Comparison of ENCODE assay signal across 10 cellular contexts in the genomic region with DNA sequence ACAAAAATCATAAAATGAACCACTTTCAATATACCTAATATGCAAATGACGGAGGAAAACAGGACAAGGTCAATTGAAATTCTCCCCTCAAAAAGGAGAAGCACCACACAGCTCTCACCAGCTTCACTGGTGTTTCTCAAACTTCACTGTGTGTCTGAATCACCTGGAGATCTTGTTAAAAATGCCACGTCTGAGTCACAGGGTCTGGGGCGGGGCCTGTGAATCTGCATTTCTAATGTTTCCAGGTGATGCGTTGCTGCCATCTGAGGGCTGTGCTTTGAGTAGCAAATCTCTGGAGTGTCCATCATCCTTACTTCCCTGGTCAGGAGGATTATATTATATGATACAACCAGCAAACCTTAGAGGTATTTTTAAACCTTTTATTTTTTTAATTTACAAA. TPM values are rescaled to one million over a fixed set of nuclear protein-coding genes. Genes with fewer than 3 reads are reported as not detected.
DNase-seq lines count a peak whose midpoint lies in the region; ATAC-seq lines count a peak whose summit lies in the region.
"Had no signal": no experiment of that assay in that cellular context is flagged by ENCODE, and none has a peak within 500 bp of the region (broad histone marks: within the 10 kb centered on the region; RNA-seq: fewer than 3 reads in every experiment).

No MANE protein-coding gene starts in this region.

- H3K4me3 ChIP-seq in neuronal stem cell (ENCODE audit: low read length in 2 of 2), result no peak overlapping the region
- H3K4me3 ChIP-seq: tibial artery had no signal

- H3K4me2 ChIP-seq in neuronal stem cell (ENCODE audit: insufficient read depth, low read length, poor library complexity, severe bottlenecking), result no peak overlapping the region

- in situ Hi-C loops in Caki2 (cut with HindIII; ENCODE audit: low pct_unique_long_range_greater_than_20kb, low sequenced_read_pairs), result no loop called here

- H3K27ac ChIP-seq in neuronal stem cell (replicated peaks; ENCODE audit: low read length), result no peak overlapping the region
- H3K27ac ChIP-seq: tibial artery had no signal

- POLR2A ChIA-PET in activated CD4-positive, alpha-beta memory T cell treated with anti-CD3 and anti-CD28 coated beads, Interleukin-2, amount 10 ng/mL, durations not matched to agents 7 days and 5 days (lab: Charles Lee), result no interaction called here

- H2AFZ ChIP-seq in neuronal stem cell (ENCODE audit: low read length), result no peak overlapping the region

- H2BK15ac ChIP-seq in neuronal stem cell (ENCODE audit: low read length), result no peak overlapping the region

- no peak overlapping the region for H4K8ac ChIP-seq in neuronal stem cell (ENCODE audit: low read depth, low read length)

- H3K9me3 Mint-ChIP-seq in activated CD4-positive, alpha-beta memory T cell treated with anti-CD3 and anti-CD28 coated beads, Interleukin-2, amount 10 ng/mL, durations not matched to agents 7 days and 5 days, result no peaks in the 10 kb centered on the region
- no peaks in the 10 kb centered on the region for H3K9me3 Mint-ChIP-seq in memory B cell

- H3K27me3 ChIP-seq in neuronal stem cell (ENCODE audit: control insufficient read depth in 3 of 3, insufficient read depth in 3 of 3, low read depth in 1 of 3, low read length in 3 of 3), result no peaks in the 10 kb centered on the region
- H3K27me3 ChIP-seq: tibial artery had no signal

- H3K4me3 Mint-ChIP-seq in activated CD4-positive, alpha-beta memory T cell treated with anti-CD3 and anti-CD28 coated beads, Interleukin-2, amount 10 ng/mL, durations not matched to agents 7 days and 5 days, result no peak overlapping the region
- no peak overlapping the region for H3K4me3 Mint-ChIP-seq in memory B cell

- intact Hi-C loops in posterior vena cava (cut with DNase I), result loop anchor here in 1 of 2 donors (10.0 kb wide), 1 partner anchor 1056 kb away; no protein-coding TSS in a partner anchor
- intact Hi-C loops in left ventricle myocardium superior (cut with micrococcal nuclease), result no loop called here

- no peak overlapping the region for H3K18ac ChIP-seq in neuronal stem cell (ENCODE audit: low read length)

- H3K14ac ChIP-seq in neuronal stem cell (ENCODE audit: low read length), result no peak overlapping the region

- CTCF ChIA-PET in activated CD4-positive, alpha-beta memory T cell treated with anti-CD3 and anti-CD28 coated beads, Interleukin-2, amount 10 ng/mL, durations not matched to agents 7 days and 5 days (lab: Charles Lee), result interaction anchor here (1.2 to 1.4 kb wide), 2 partner anchors 12 to 153 kb away, joined by 3 read pairs; no protein-coding TSS in a partner anchor

- H3K4me1 Mint-ChIP-seq in activated CD4-positive, alpha-beta memory T cell treated with anti-CD3 and anti-CD28 coated beads, Interleukin-2, amount 10 ng/mL, durations not matched to agents 7 days and 5 days, result peaks cover 2% of the 10 kb centered on the region
- peaks cover 6% of the 10 kb centered on the region for H3K4me1 Mint-ChIP-seq in memory B cell

- H3K27me3 Mint-ChIP-seq in activated CD4-positive, alpha-beta memory T cell treated with anti-CD3 and anti-CD28 coated beads, Interleukin-2, amount 10 ng/mL, durations not matched to agents 7 days and 5 days, result no peaks in the 10 kb centered on the region
- no peaks in the 10 kb centered on the region for H3K27me3 Mint-ChIP-seq in memory B cell

- H3K36me3 ChIP-seq in neuronal stem cell (replicated peaks in 1 of 2; ENCODE audit: control insufficient read depth in 2 of 2, insufficient read depth in 2 of 2, low read length in 2 of 2), result no peaks in the 10 kb centered on the region
- H3K36me3 ChIP-seq: tibial artery had no signal

- H4K91ac ChIP-seq in neuronal stem cell (ENCODE audit: low read depth, low read length, poor library complexity), result no peak overlapping the region

- H3K9ac ChIP-seq in neuronal stem cell (ENCODE audit: low read depth, low read length, poor library complexity), result no peak overlapping the region

- H2BK5ac ChIP-seq in neuronal stem cell (ENCODE audit: low read length), result no peak overlapping the region

- ATAC-seq in memory B cell (ENCODE audit: low read depth) (peak; percentile 67), left ventricle myocardium superior (no peak)

- H3K79me1 ChIP-seq in neuronal stem cell (ENCODE audit: low read depth, low read length), result no peaks in the 10 kb centered on the region

- H3K36me3 Mint-ChIP-seq in activated CD4-positive, alpha-beta memory T cell treated with anti-CD3 and anti-CD28 coated beads, Interleukin-2, amount 10 ng/mL, durations not matched to agents 7 days and 5 days (ENCODE audit: low read depth), result no peaks in the 10 kb centered on the region
- H3K36me3 Mint-ChIP-seq in memory B cell, result no peaks in the 10 kb centered on the region

- no peak overlapping the region for H2AK5ac ChIP-seq in neuronal stem cell (ENCODE audit: low read depth, low read length)

- H3K27ac Mint-ChIP-seq in activated CD4-positive, alpha-beta memory T cell treated with anti-CD3 and anti-CD28 coated beads, Interleukin-2, amount 10 ng/mL, durations not matched to agents 7 days and 5 days, result no peak overlapping the region
- H3K27ac Mint-ChIP-seq in memory B cell, result no peak overlapping the region

- no peak overlapping the region for H3K4ac ChIP-seq in neuronal stem cell (ENCODE audit: low read length)

- DNase-seq in Caki2 (ENCODE audit: low read depth) (peak; percentile 43), LHCN-M2 (ENCODE audit: low read depth) (peak; percentile 21), memory B cell (ENCODE audit: low spot score in 2 of 2) (no peak), NCI-H510A treated with DMSO at 0.1 percent for 48 hours (lab: John Stamatoyannopoulos, UW) (no peak), posterior vena cava (ENCODE audit: low spot score) (no peak), neuronal stem cell (ENCODE audit: low spot score) (no peak), left ventricle myocardium superior (no peak)
- DNase-seq in activated CD4-positive, alpha-beta memory T cell treated with anti-CD3 and anti-CD28 coated beads, Interleukin-2, amount 10 ng/mL, durations not matched to agents 7 days and 5 days, result peak; percentile 49
- DNase-seq: GDM1, tibial artery had no signal

- no CpG with 5 or more reads among the region's 4 CpGs for WGBS in neuronal stem cell (ENCODE audit: extremely low coverage in 2 of 2, insufficient read length in 2 of 2, insufficient replicate concordance in 1 of 2), 2 donors

- no peak overlapping the region for H2BK120ac ChIP-seq in neuronal stem cell (ENCODE audit: low read depth, low read length)

- H3K4me1 ChIP-seq in neuronal stem cell (ENCODE audit: control insufficient read depth in 2 of 2, insufficient read depth in 1 of 2, low read depth in 1 of 2, low read length in 2 of 2), result no peaks in the 10 kb centered on the region
- H3K4me1 ChIP-seq: tibial artery had no signal

- no peak overlapping the region for H3K23ac ChIP-seq in neuronal stem cell (ENCODE audit: low read depth, low read length, poor library complexity)

- no peaks in the 10 kb centered on the region for H3K9me3 ChIP-seq in neuronal stem cell (replicated peaks in 1 of 2; ENCODE audit: control insufficient read depth in 2 of 2, insufficient read depth in 1 of 2, low read depth in 1 of 2, low read length in 2 of 2)
- H3K9me3 ChIP-seq: tibial artery had no signal

- no peak overlapping the region for H2BK12ac ChIP-seq in neuronal stem cell (ENCODE audit: low read length)

RNA-seq across cellular contexts. Expression of a gene that starts 9.0 kb away (rescaled TPM):
- not detected in 2 replicates for total RNA-seq in Caki2 (2014; rRNA removed; shearing (Covaris generic); ENCODE audit: low replicate concordance)
- not detected in 2 replicates for total RNA-seq in LHCN-M2 (2014; rRNA removed)
- polyA plus RNA-seq in LHCN-M2 (2012), result not detected
- not detected for total RNA-seq in activated CD4-positive, alpha-beta memory T cell treated with anti-CD3 and anti-CD28 coated beads, Interleukin-2, amount 10 ng/mL, durations not matched to agents 7 days and 5 days
- total RNA-seq in posterior vena cava, result not detected
- 2.4 TPM for polyA plus RNA-seq in neuronal stem cell (2013, experiment 1 of 2)
- 2.7 TPM for polyA plus RNA-seq in neuronal stem cell (2013, experiment 2 of 2)
- total RNA-seq in left ventricle myocardium superior, result not detected

RNA-seq across cellular contexts. Expression of a gene that starts 35.8 kb away (rescaled TPM):
- total RNA-seq in Caki2 (2014; rRNA removed; shearing (Covaris generic); ENCODE audit: low replicate concordance), result 51.4 and 54.4 TPM in 2 replicates
- 76.3 and 90.9 TPM in 2 replicates for total RNA-seq in LHCN-M2 (2014; rRNA removed)
- polyA plus RNA-seq in LHCN-M2 (2012), result 59.2 TPM
- total RNA-seq in activated CD4-positive, alpha-beta memory T cell treated with anti-CD3 and anti-CD28 coated beads, Interleukin-2, amount 10 ng/mL, durations not matched to agents 7 days and 5 days, result 10 to 100 TPM; 40.1 to 43.3 TPM
- total RNA-seq in posterior vena cava, result 10 to 100 TPM; 28.4 to 45.0 TPM
- 50.7 TPM for polyA plus RNA-seq in neuronal stem cell (2013, experiment 1 of 2)
- polyA plus RNA-seq in neuronal stem cell (2013, experiment 2 of 2), result 49.2 TPM
- 6.2 TPM for total RNA-seq in left ventricle myocardium superior

RNA-seq across cellular contexts. Expression of a gene that starts 36.1 kb away (rescaled TPM):
- 0.57 and 1.8 TPM in 2 replicates for total RNA-seq in Caki2 (2014; rRNA removed; shearing (Covaris generic); ENCODE audit: low replicate concordance)
- total RNA-seq in LHCN-M2 (2014; rRNA removed) (4.2 and 7.6 TPM in 2 replicates), posterior vena cava (1 to 10 TPM; 6.0 to 6.5 TPM), left ventricle myocardium superior (10.4 TPM)
- polyA plus RNA-seq in LHCN-M2 (2012), result 4.9 TPM
- 1 to 10 TPM; 7.1 to 7.2 TPM for total RNA-seq in activated CD4-positive, alpha-beta memory T cell treated with anti-CD3 and anti-CD28 coated beads, Interleukin-2, amount 10 ng/mL, durations not matched to agents 7 days and 5 days
- 3.3 TPM for polyA plus RNA-seq in neuronal stem cell (2013, experiment 1 of 2)
- polyA plus RNA-seq in neuronal stem cell (2013, experiment 2 of 2), result 3.4 TPM

RNA-seq across cellular contexts. Expression of a gene that starts 48.8 kb away (rescaled TPM):
- total RNA-seq in Caki2 (2014; rRNA removed; shearing (Covaris generic); ENCODE audit: low replicate concordance), result 855 and 996 TPM in 2 replicates
- total RNA-seq in LHCN-M2 (2014; rRNA removed), result 1,026 and 1,116 TPM in 2 replicates
- polyA plus RNA-seq in LHCN-M2 (2012), result 1,217 TPM
- 100 to 1,000 TPM; 575 to 580 TPM for total RNA-seq in activated CD4-positive, alpha-beta memory T cell treated with anti-CD3 and anti-CD28 coated beads, Interleukin-2, amount 10 ng/mL, durations not matched to agents 7 days and 5 days
- total RNA-seq in posterior vena cava, result 100 to 1,000 TPM; 596 to 706 TPM
- polyA plus RNA-seq in neuronal stem cell (2013, experiment 1 of 2), result 1,990 TPM
- polyA plus RNA-seq in neuronal stem cell (2013, experiment 2 of 2), result 1,985 TPM
- total RNA-seq in left ventricle myocardium superior, result 896 TPM

RNA-seq across cellular contexts. Expression of a gene that starts 53.8 kb away (rescaled TPM):
- total RNA-seq in Caki2 (2014; rRNA removed; shearing (Covaris generic); ENCODE audit: low replicate concordance), result 0.10 TPM in 1 of 2 replicates, not detected in the other
- total RNA-seq in LHCN-M2 (2014; rRNA removed) (0.06 TPM in 1 of 2 replicates, not detected in the other), posterior vena cava (not detected), left ventricle myocardium superior (not detected)
- 0.05 TPM for polyA plus RNA-seq in LHCN-M2 (2012)
- total RNA-seq in activated CD4-positive, alpha-beta memory T cell treated with anti-CD3 and anti-CD28 coated beads, Interleukin-2, amount 10 ng/mL, durations not matched to agents 7 days and 5 days, result not detected
- 1.2 TPM for polyA plus RNA-seq in neuronal stem cell (2013, experiment 1 of 2)
- polyA plus RNA-seq in neuronal stem cell (2013, experiment 2 of 2), result 1.2 TPM

Comparison
In these comparisons a context has a peak if more than half of its experiments do, and no peak if none do; other contexts are left out.
1. DNase-seq: peak in Caki2 (single experiment), LHCN-M2 (single experiment) and activated CD4-positive, alpha-beta memory T cell treated with anti-CD3 and anti-CD28 coated beads, Interleukin-2, amount 10 ng/mL, durations not matched to agents 7 days and 5 days (single experiment); none in memory B cell (0 of 2), NCI-H510A treated with DMSO at 0.1 percent for 48 hours (single experiment), posterior vena cava (single experiment), neuronal stem cell (single experiment) and left ventricle myocardium superior (single experiment).